In the genomic region with DNA sequence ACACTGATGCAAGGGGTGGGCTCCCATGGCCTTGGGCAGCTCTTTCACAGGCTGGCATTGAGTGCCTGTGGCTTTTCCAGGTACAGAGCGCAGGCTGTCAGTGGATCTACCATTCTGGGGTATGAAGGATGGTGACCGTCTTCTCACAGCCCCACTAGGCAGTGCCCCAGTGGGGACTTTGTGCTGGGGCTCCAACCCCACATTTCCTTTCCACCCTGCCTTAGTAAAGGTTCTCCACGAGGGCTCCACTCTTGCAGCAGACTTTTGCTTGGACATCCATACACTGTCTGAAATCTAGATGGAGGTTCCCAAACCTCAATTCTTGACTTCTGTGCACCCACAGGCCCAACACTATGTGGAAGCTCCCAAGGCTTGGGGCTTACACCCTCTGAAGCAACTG, we compare ENCODE assay signal across 11 cellular contexts.
"Had no signal": no experiment of that assay in that cellular context is flagged by ENCODE, and none has a peak within 500 bp of the region (broad histone marks: within the 10 kb centered on the region; RNA-seq: fewer than 3 reads in every experiment).

No MANE protein-coding gene starts in this region.

- H3K4me2 ChIP-seq: GM23338 had no signal

- H3K9ac ChIP-seq: GM23248 had no signal

- DNase-seq: GM23248, GOT3, H7, H9, HCEC 1CT, HFFc6 had no signal

- H3K36me3 ChIP-seq: HAP-1 had no signal

- H2AFZ ChIP-seq: GM23248, GM23338 had no signal

- FAIRE-seq: H1, H54 had no signal

- H3K4me3 ChIP-seq: GM23248, GM23338, HAP-1 had no signal

- H3K4me1 ChIP-seq: HAP-1 had no signal

- H3K9me3 ChIP-seq: HAP-1 had no signal

- H3K27ac ChIP-seq: GM23248 had no signal

- ATAC-seq: GM23338, HCT116 had no signal
